In genomic region chr16:50036426-50036825, GRCh38 we compare ENCODE assay signal across 15 cellular contexts. TPM values are rescaled to one million over a fixed set of nuclear protein-coding genes. Genes with fewer than 3 reads are reported as not detected.
DNase-seq lines count a peak whose midpoint lies in the region; ATAC-seq and TF ChIP-seq lines count a peak whose summit lies in the region.
"Had no signal": no experiment of that assay in that cellular context is flagged by ENCODE, and none has a peak within 500 bp of the region (broad histone marks: within the 10 kb centered on the region; RNA-seq: fewer than 3 reads in every experiment).

No MANE protein-coding gene starts in this region.

- TF ChIP-seq CTCF in WERI-Rb-1 (IDR thresholded peaks at IDR 0.05; ENCODE audit: low read depth, low read length): no peak

- peaks cover 21% of the 10 kb centered on the region for H3K36me3 ChIP-seq in WERI-Rb-1

- peak; percentile 67 for ATAC-seq in left colon

- H3K4me3 ChIP-seq in WERI-Rb-1 (ENCODE audit: low read depth, low read length): no peak overlapping the region
- H3K4me3 ChIP-seq: BLaER1 treated with 17β-estradiol and CSF1 and Interleukin-3, amounts not matched to agents 10 nM and 100 nM; SK-N-MC had no signal

- no peaks in the 10 kb centered on the region for H3K9me3 ChIP-seq in WERI-Rb-1 (ENCODE audit: severe bottlenecking)
- H3K9me3 ChIP-seq: BLaER1 treated with 17β-estradiol and CSF1 and Interleukin-3, amounts not matched to agents 10 nM and 100 nM had no signal

- intact Hi-C loops in left colon (cut with DNase I, micrococcal nuclease): no loop called here

- no peaks in the 10 kb centered on the region for H3K27me3 ChIP-seq in WERI-Rb-1 (ENCODE audit: insufficient read depth, low read depth, severe bottlenecking)
- H3K27me3 ChIP-seq: BLaER1 treated with 17β-estradiol and CSF1 and Interleukin-3, amounts not matched to agents 10 nM and 100 nM had no signal

- H3K27ac ChIP-seq in WERI-Rb-1: no peak overlapping the region

- peak; percentile 1 for DNase-seq in NCI-H748 (lab: John Stamatoyannopoulos, UW; ENCODE audit: unreplicated experiment)
- DNase-seq in NCI-H748 treated with DMSO at 0.1 percent for 48 hours (lab: John Stamatoyannopoulos, UW): no peak
- DNase-seq in HT-29 (ENCODE audit: low spot score): peak; percentile 15
- peak; percentile 82 for DNase-seq in NCI-H69 (lab: John Stamatoyannopoulos, UW)
- DNase-seq in left colon: no peak
- no peak for DNase-seq in stimulated activated CD4-positive, alpha-beta T cell treated with anti-CD3 and anti-CD28 coated beads, Interleukin-1b, Interleukin-23, amount 100 ng/mL, for 48 hours
- DNase-seq in WERI-Rb-1: no peak
- DNase-seq in NCI-H1694 treated with DMSO at 0.1 percent for 48 hours (lab: John Stamatoyannopoulos, UW): no peak
- DNase-seq: DMS 273 treated with DMSO at 0.1 percent for 48 hours, GDM1, H9, NCI-H2171, SHP77 had no signal

RNA-seq across cellular contexts. Expression of gene CNEP1R1, which starts 11.4 kb away (rescaled TPM):
- total RNA-seq in HT-29 (2014; rRNA removed; shearing (Covaris generic)): 4.4 and 5.4 TPM in 2 replicates
- 10 to 100 TPM; 17.8 to 19.2 TPM for total RNA-seq in left colon

RNA-seq across cellular contexts. Expression of gene HEATR3, which starts 29.3 kb away (rescaled TPM):
- total RNA-seq in HT-29 (2014; rRNA removed; shearing (Covaris generic)): 17.1 and 36.0 TPM in 2 replicates
- total RNA-seq in left colon: 10 to 100 TPM; 17.4 to 22.5 TPM

Comparison
In these comparisons a context has a peak if more than half of its experiments do, and no peak if none do; other contexts are left out.
1. DNase-seq: peak in NCI-H748 (single experiment), HT-29 (single experiment) and NCI-H69 (single experiment); none in NCI-H748 treated with DMSO at 0.1 percent for 48 hours (single experiment), left colon (0 of 2), stimulated activated CD4-positive, alpha-beta T cell treated with anti-CD3 and anti-CD28 coated beads, Interleukin-1b, Interleukin-23, amount 100 ng/mL, for 48 hours (single experiment), WERI-Rb-1 (single experiment) and NCI-H1694 treated with DMSO at 0.1 percent for 48 hours (single experiment).